ENCODE assay signal across 13 cellular contexts in the genomic region with DNA sequence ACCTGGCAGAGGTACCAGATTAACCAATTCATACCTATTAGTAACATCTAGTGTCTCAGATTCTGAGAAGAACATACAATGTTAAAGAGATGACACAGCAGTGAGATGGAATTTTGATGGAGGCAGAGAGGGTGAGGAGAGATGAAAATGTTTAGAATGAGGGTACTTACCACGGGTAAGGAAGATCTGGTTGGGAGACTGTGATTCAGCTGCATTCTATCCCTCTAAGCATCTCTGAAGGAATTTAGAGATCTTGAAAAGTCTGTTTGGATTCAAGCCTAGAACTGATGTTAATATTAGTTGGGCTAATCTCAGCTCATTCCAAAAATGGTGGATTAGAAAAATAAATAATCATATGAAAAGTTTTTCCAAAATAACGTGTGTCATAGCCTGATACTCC.
DNase-seq lines count a peak whose midpoint lies in the region; ATAC-seq lines count a peak whose summit lies in the region.
"Had no signal": no experiment of that assay in that cellular context is flagged by ENCODE, and none has a peak within 500 bp of the region (broad histone marks: within the 10 kb centered on the region; RNA-seq: fewer than 3 reads in every experiment).

No MANE protein-coding gene starts in this region.

- DNase-seq in EL (peak; percentile 53), amniotic stem cell (lab: John Stamatoyannopoulos, UW) (peak; percentile 46), fibroblast of the conjunctiva (ENCODE audit: low read depth) (peak; percentile 22), NCI-H1092 (lab: John Stamatoyannopoulos, UW) (no peak), DMS 273 treated with DMSO at 0.1 percent for 48 hours (lab: John Stamatoyannopoulos, UW) (no peak)
- DNase-seq in activated CD4-positive, alpha-beta T cell treated with anti-CD3 and anti-CD28 coated beads for 48 hours, result no peak
- DNase-seq: C1 segment of cervical spinal cord, DMS153, HCEC 1CT, NCI-H446 treated with DMSO at 0.1 percent for 48 hours, NCI-H748 treated with DMSO at 0.1 percent for 48 hours, Right ventricle myocardium superior had no signal

- no peak for ATAC-seq in HG03342 (IDR thresholded peaks at IDR 0.05; ENCODE audit: unreplicated experiment)

Comparison
In these comparisons a context has a peak if more than half of its experiments do, and no peak if none do; other contexts are left out.
1. DNase-seq: peak in EL (single experiment), amniotic stem cell (single experiment) and fibroblast of the conjunctiva (single experiment); none in activated CD4-positive, alpha-beta T cell treated with anti-CD3 and anti-CD28 coated beads for 48 hours (single experiment), NCI-H1092 (single experiment) and DMS 273 treated with DMSO at 0.1 percent for 48 hours (single experiment).